6 cellular contexts compared by ENCODE assay signal in the genomic region with DNA sequence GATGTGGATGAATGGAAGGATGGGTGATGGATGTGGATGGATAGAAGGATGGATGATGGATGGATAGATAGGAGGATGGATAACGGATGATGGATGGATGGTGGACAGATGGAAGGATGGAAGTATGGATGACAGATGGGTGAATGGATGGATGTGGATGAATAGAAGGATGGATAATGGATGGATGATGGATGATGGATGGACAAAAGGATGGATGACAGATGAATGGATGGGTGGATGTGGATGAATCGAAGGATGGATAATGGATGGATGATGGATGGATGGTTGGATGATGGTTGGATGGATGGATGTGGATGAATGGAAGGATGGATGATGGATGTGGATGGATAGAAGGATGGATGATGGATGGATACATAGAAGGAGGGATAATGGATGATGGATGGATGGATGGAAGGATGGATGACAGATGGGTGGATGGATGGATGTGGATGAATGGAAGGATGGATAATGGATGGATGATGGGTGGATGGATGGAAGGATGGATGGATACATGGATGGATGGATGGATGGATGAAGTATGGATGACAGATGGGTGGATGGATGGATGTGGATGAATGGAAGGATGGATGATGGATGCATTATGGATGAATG.
"Had no signal": no experiment of that assay in that cellular context is flagged by ENCODE, and none has a peak within 500 bp of the region (broad histone marks: within the 10 kb centered on the region; RNA-seq: fewer than 3 reads in every experiment).

No MANE protein-coding gene starts in this region.

- H3K9me3 ChIP-seq: HAP-1 had no signal

- H2AFZ ChIP-seq: GM23338 had no signal

- H3K27ac ChIP-seq: HL-60 had no signal

- H3K4me3 Mint-ChIP-seq: GM23338, IgD-negative memory B cell had no signal

- H3K27ac Mint-ChIP-seq: GM23338, IgD-negative memory B cell had no signal

- H3K4me1 ChIP-seq: HAP-1 had no signal

- H3K4me2 ChIP-seq: GM23338 had no signal

- H3K9me3 Mint-ChIP-seq: GM23338, IgD-negative memory B cell had no signal

- H3K36me3 ChIP-seq: HAP-1 had no signal

- ATAC-seq: GM23338, HCT116 had no signal

- H3K4me3 ChIP-seq: GM23338, HAP-1 had no signal

- H3K4me1 Mint-ChIP-seq: GM23338, IgD-negative memory B cell had no signal

- DNase-seq: KG1 had no signal

- H3K36me3 Mint-ChIP-seq: IgD-negative memory B cell had no signal
